ENCODE assay signal across 8 cellular contexts in genomic region chr2:177164131-177164530, GRCh38. TPM values are rescaled to one million over a fixed set of nuclear protein-coding genes. Genes with fewer than 3 reads are reported as not detected.
A peak's percentile ranks its signal among the peaks of the same experiment; 100 is the strongest.
DNase-seq lines count a peak whose midpoint lies in the region; ATAC-seq and TF ChIP-seq lines count a peak whose summit lies in the region.

No MANE protein-coding gene starts in this region.

- DNase-seq in MM.1S (no peak), psoas muscle (no peak), H4 (ENCODE audit: low spot score) (no peak), OCI-M2 (lab: John Stamatoyannopoulos, UW; ENCODE audit: unreplicated experiment) (no peak), mesenteric fat pad (ENCODE audit: low spot score) (no peak)

- no peak overlapping the region for H3K4me3 ChIP-seq in BLaER1
- H3K4me3 ChIP-seq in MM.1S (ENCODE audit: low read length), result no peak overlapping the region
- H3K4me3 ChIP-seq in endocrine pancreas (ENCODE audit: control insufficient read depth, insufficient read depth, low read length), result peak overlapping the region; percentile 91
- peak overlapping the region; percentile 69 for H3K4me3 ChIP-seq in psoas muscle

- H3K36me3 ChIP-seq in BLaER1 (no peaks in the 10 kb centered on the region), MM.1S (replicated peaks; ENCODE audit: insufficient read depth, low read length) (no peaks in the 10 kb centered on the region), endocrine pancreas (ENCODE audit: control insufficient read depth, insufficient read depth, low read length) (no peaks in the 10 kb centered on the region), psoas muscle (ENCODE audit: insufficient read depth in 1 of 2, low read depth in 1 of 2) (no peaks in the 10 kb centered on the region)

- H2AFZ ChIP-seq in MM.1S (ENCODE audit: low read length), result no peak overlapping the region

- H4K20me1 ChIP-seq in BLaER1 (no peaks in the 10 kb centered on the region), MM.1S (ENCODE audit: insufficient read depth, low read length) (no peaks in the 10 kb centered on the region)

- no peaks in the 10 kb centered on the region for H3K27me3 ChIP-seq in BLaER1
- H3K27me3 ChIP-seq in MM.1S (replicated peaks; ENCODE audit: insufficient read depth, low read length), result no peaks in the 10 kb centered on the region
- no peaks in the 10 kb centered on the region for H3K27me3 ChIP-seq in endocrine pancreas (ENCODE audit: control insufficient read depth, insufficient read depth, low read length)
- no peaks in the 10 kb centered on the region for H3K27me3 ChIP-seq in psoas muscle (ENCODE audit: insufficient read depth in 3 of 3, low read length in 2 of 3)

- intact Hi-C loops in psoas muscle (cut with DNase I), result loop anchor here (1.0 to 10.0 kb wide), 10 partner anchors 47 to 598 kb away; partner anchors contain the start of gene NFE2L2 (in 1 of the 2)

- H3K9me2 ChIP-seq in MM.1S (replicated peaks; ENCODE audit: insufficient read depth, low read length), result no peaks in the 10 kb centered on the region

- H3K9me3 ChIP-seq in BLaER1 (no peaks in the 10 kb centered on the region), MM.1S (replicated peaks; ENCODE audit: insufficient read depth, low read length) (no peaks in the 10 kb centered on the region), endocrine pancreas (ENCODE audit: control insufficient read depth, low read length) (no peaks in the 10 kb centered on the region), psoas muscle (no peaks in the 10 kb centered on the region)

- ATAC-seq in psoas muscle (no peak), GM18502 (IDR thresholded peaks at IDR 0.05; ENCODE audit: poor library complexity, unreplicated experiment) (no peak)

- H3K79me2 ChIP-seq in MM.1S (ENCODE audit: low read length), result no peaks in the 10 kb centered on the region

- H3K4me1 ChIP-seq in BLaER1, result peaks cover 20% of the 10 kb centered on the region
- H3K4me1 ChIP-seq in MM.1S (ENCODE audit: low read length), result peaks cover 31% of the 10 kb centered on the region
- H3K4me1 ChIP-seq in endocrine pancreas (ENCODE audit: control insufficient read depth, insufficient read depth, low read length), result peaks cover 20% of the 10 kb centered on the region
- H3K4me1 ChIP-seq in psoas muscle, result peaks cover 24% of the 10 kb centered on the region

- TF ChIP-seq CTCF in MM.1S (IDR thresholded peaks at IDR 0.05; ENCODE audit: low read length) (no peak), psoas muscle (IDR thresholded peaks at IDR 0.05) (no peak)

- no peak overlapping the region for H3K27ac ChIP-seq in BLaER1
- H3K27ac ChIP-seq in MM.1S (ENCODE audit: low read length), result no peak overlapping the region
- H3K27ac ChIP-seq in psoas muscle, result peak overlapping the region; percentile 76

- H3K9ac ChIP-seq in BLaER1 (no peak overlapping the region), MM.1S (ENCODE audit: low read length) (no peak overlapping the region), endocrine pancreas (ENCODE audit: control insufficient read depth, insufficient read depth, low read length) (no peak overlapping the region)

- WGBS in psoas muscle, 3 donors, result 7 to 19% (median 10%) methylated on average over 3 of the region's 3 CpGs

- H3F3A ChIP-seq in MM.1S (ENCODE audit: insufficient read depth, low read length), result peaks cover 21% of the 10 kb centered on the region

- H3K4me2 ChIP-seq in BLaER1, result peak overlapping the region; percentile 73
- peak overlapping the region; percentile 86; the same call in 1 of the 2 replicates for H3K4me2 ChIP-seq in MM.1S (ENCODE audit: low read depth, low read length)

RNA-seq across cellular contexts. Expression of gene HNRNPA3, which starts 48.5 kb away (rescaled TPM):
- total RNA-seq in psoas muscle, result 100 to 1,000 TPM in 1 of 4 donors, 10 to 100 TPM in 3; 72.8 to 125 (median 91.0) TPM
- 100 to 1,000 TPM in 1 of 3 donors, 10 to 100 TPM in 2; 66.0 to 227 (median 81.8) TPM for polyA plus RNA-seq in psoas muscle
- total RNA-seq in H4 (2014; rRNA removed; shearing (Covaris generic)), result 29.8 and 34.9 TPM in 2 replicates
- 148 TPM for total RNA-seq in mesenteric fat pad

Comparison
In these comparisons a context has a peak if more than half of its experiments do, and no peak if none do; other contexts are left out.
1. H3K4me3 ChIP-seq: peak in endocrine pancreas (single experiment) and psoas muscle (single experiment); none in BLaER1 (single experiment) and MM.1S (single experiment).